In the genomic region with DNA sequence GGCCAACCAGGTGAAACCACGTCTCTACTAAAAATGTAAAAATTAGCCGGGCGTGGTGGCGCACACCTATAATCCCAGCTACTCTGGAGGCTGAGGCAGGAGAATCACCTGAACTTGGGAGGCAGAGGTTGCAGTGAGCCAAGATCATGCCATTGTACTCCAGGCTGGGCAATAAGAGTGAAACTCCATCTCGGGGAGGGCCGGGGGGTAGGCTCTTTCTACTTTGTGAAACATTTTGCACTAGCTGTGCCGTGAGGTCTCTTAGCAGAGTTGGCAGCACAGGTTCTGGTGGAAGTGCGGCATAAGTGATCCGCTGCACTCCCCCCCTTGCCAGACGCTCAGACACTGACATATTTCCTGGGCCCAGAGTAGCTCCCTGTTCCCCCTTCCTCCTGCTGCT, we compare ENCODE assay signal across 22 cellular contexts. TPM values are rescaled to one million over a fixed set of nuclear protein-coding genes. Genes with fewer than 3 reads are reported as not detected.
"Had no signal": no experiment of that assay in that cellular context is flagged by ENCODE, and none has a peak within 500 bp of the region (broad histone marks: within the 10 kb centered on the region; RNA-seq: fewer than 3 reads in every experiment).

No MANE protein-coding gene starts in this region.

- H3K27ac ChIP-seq: ovary, SK-N-MC, testis had no signal

- H3K4me3 Mint-ChIP-seq: activated B cell treated with CpG ODN at 0.5 μM for 24 hours; activated CD4-positive, alpha-beta memory T cell treated with anti-CD3 and anti-CD28 coated beads, Interleukin-2, amount 10 ng/mL, durations not matched to agents 7 days and 5 days; activated CD8-positive, alpha-beta memory T cell treated with anti-CD3 and anti-CD28 coated beads, Interleukin-2, amount 10 ng/mL, durations not matched to agents 7 days and 5 days; activated naive CD8-positive, alpha-beta T cell treated with anti-CD3 and anti-CD28 coated beads, Interleukin-2, amount 10 ng/mL, durations not matched to agents 7 days and 5 days; central memory CD8-positive, alpha-beta T cell; T-cell had no signal

- H3K27ac Mint-ChIP-seq: activated B cell treated with CpG ODN at 0.5 μM for 24 hours; activated CD4-positive, alpha-beta memory T cell treated with anti-CD3 and anti-CD28 coated beads, Interleukin-2, amount 10 ng/mL, durations not matched to agents 7 days and 5 days; activated CD8-positive, alpha-beta memory T cell treated with anti-CD3 and anti-CD28 coated beads, Interleukin-2, amount 10 ng/mL, durations not matched to agents 7 days and 5 days; activated naive CD8-positive, alpha-beta T cell treated with anti-CD3 and anti-CD28 coated beads, Interleukin-2, amount 10 ng/mL, durations not matched to agents 7 days and 5 days; T-cell had no signal

- ATAC-seq: activated CD8-positive, alpha-beta memory T cell treated with anti-CD3 and anti-CD28 coated beads, Interleukin-2, amount 10 ng/mL, durations not matched to agents 7 days and 5 days; body of pancreas; left lung; right lobe of liver; T-cell had no signal

- H3K9me3 ChIP-seq: body of pancreas, left lung, ovary, right lobe of liver, stomach, testis, upper lobe of left lung had no signal

- H3K27me3 ChIP-seq: body of pancreas, left lung, ovary, right lobe of liver, stomach, testis, upper lobe of left lung had no signal

- H3K4me3 ChIP-seq: body of pancreas, left lung, ovary, right lobe of liver, SK-N-MC, smooth muscle cell, stomach, testis, upper lobe of left lung had no signal

- H3K4me1 Mint-ChIP-seq: activated CD4-positive, alpha-beta memory T cell treated with anti-CD3 and anti-CD28 coated beads, Interleukin-2, amount 10 ng/mL, durations not matched to agents 7 days and 5 days; activated CD8-positive, alpha-beta memory T cell treated with anti-CD3 and anti-CD28 coated beads, Interleukin-2, amount 10 ng/mL, durations not matched to agents 7 days and 5 days; central memory CD8-positive, alpha-beta T cell had no signal

- DNase-seq: activated B cell treated with CpG ODN at 0.5 μM for 24 hours; activated CD4-positive, alpha-beta memory T cell treated with anti-CD3 and anti-CD28 coated beads, Interleukin-2, amount 10 ng/mL, durations not matched to agents 7 days and 5 days; activated CD4-positive, alpha-beta T cell treated with anti-CD3 and anti-CD28 coated beads for 4 hours; activated CD8-positive, alpha-beta memory T cell treated with anti-CD3 and anti-CD28 coated beads, Interleukin-2, amount 10 ng/mL, durations not matched to agents 7 days and 5 days; activated naive CD4-positive, alpha-beta T cell treated with Interleukin-2 at 50 U/mL for 16 hours; activated naive CD8-positive, alpha-beta T cell treated with anti-CD3 and anti-CD28 coated beads, Interleukin-2, amount 10 ng/mL, durations not matched to agents 7 days and 5 days; amygdala; cortex of kidney; effector CD4-positive, alpha-beta T cell; hippocampal formation; stimulated activated CD4-positive, alpha-beta T cell treated with anti-CD3 and anti-CD28 coated beads, Interleukin-4, amount 100 ng/mL, for 1 hour; stomach; testis; upper lobe of left lung had no signal

- H3K4me1 ChIP-seq: body of pancreas, right lobe of liver had no signal

- H3K36me3 ChIP-seq: ovary had no signal

- H3K36me3 Mint-ChIP-seq: activated CD8-positive, alpha-beta memory T cell treated with anti-CD3 and anti-CD28 coated beads, Interleukin-2, amount 10 ng/mL, durations not matched to agents 7 days and 5 days; activated naive CD8-positive, alpha-beta T cell treated with anti-CD3 and anti-CD28 coated beads, Interleukin-2, amount 10 ng/mL, durations not matched to agents 7 days and 5 days had no signal

- H3K9me3 Mint-ChIP-seq: activated B cell treated with CpG ODN at 0.5 μM for 24 hours; activated CD4-positive, alpha-beta memory T cell treated with anti-CD3 and anti-CD28 coated beads, Interleukin-2, amount 10 ng/mL, durations not matched to agents 7 days and 5 days; activated naive CD8-positive, alpha-beta T cell treated with anti-CD3 and anti-CD28 coated beads, Interleukin-2, amount 10 ng/mL, durations not matched to agents 7 days and 5 days; central memory CD8-positive, alpha-beta T cell; T-cell had no signal

- H3K27me3 Mint-ChIP-seq: activated B cell treated with CpG ODN at 0.5 μM for 24 hours; activated CD4-positive, alpha-beta memory T cell treated with anti-CD3 and anti-CD28 coated beads, Interleukin-2, amount 10 ng/mL, durations not matched to agents 7 days and 5 days; activated CD8-positive, alpha-beta memory T cell treated with anti-CD3 and anti-CD28 coated beads, Interleukin-2, amount 10 ng/mL, durations not matched to agents 7 days and 5 days; activated naive CD8-positive, alpha-beta T cell treated with anti-CD3 and anti-CD28 coated beads, Interleukin-2, amount 10 ng/mL, durations not matched to agents 7 days and 5 days; central memory CD8-positive, alpha-beta T cell; T-cell had no signal

RNA-seq across cellular contexts. Expression of gene TUBB2B, which starts 55.8 kb away (rescaled TPM):
- total RNA-seq: activated B cell treated with CpG ODN at 0.5 μM for 24 hours; activated CD4-positive, alpha-beta memory T cell treated with anti-CD3 and anti-CD28 coated beads, Interleukin-2, amount 10 ng/mL, durations not matched to agents 7 days and 5 days; activated CD8-positive, alpha-beta memory T cell treated with anti-CD3 and anti-CD28 coated beads, Interleukin-2, amount 10 ng/mL, durations not matched to agents 7 days and 5 days; activated naive CD8-positive, alpha-beta T cell treated with anti-CD3 and anti-CD28 coated beads, Interleukin-2, amount 10 ng/mL, durations not matched to agents 7 days and 5 days had no signal
